8 cellular contexts compared by ENCODE assay signal in genomic region chr9:36728651-36729520, GRCh38.
DNase-seq lines count a peak whose midpoint lies in the region; ATAC-seq and TF ChIP-seq lines count a peak whose summit lies in the region.

No MANE protein-coding gene starts in this region.

- H3K4me3 ChIP-seq in AG09309 (ENCODE audit: control insufficient read depth, low read depth, low read length) (no peak overlapping the region), iPS DF 6.9 (ENCODE audit: low read length) (no peak overlapping the region)

- H3K36me3 ChIP-seq in iPS DF 6.9 (ENCODE audit: control insufficient read depth, insufficient read depth, low read length), result no peaks in the 10 kb centered on the region

- peak; percentile 79 for TF ChIP-seq CTCF in AG09309 (IDR thresholded peaks at IDR 0.05; ENCODE audit: control insufficient read depth, insufficient read depth, low read depth, low read length, missing control alignments)

- H3K4me1 ChIP-seq in iPS DF 6.9 (ENCODE audit: control insufficient read depth, insufficient read depth, low read length), result peaks cover 5% of the 10 kb centered on the region

- DNase-seq in AG09309 (ENCODE audit: low read depth) (peak; percentile 18), NAMALWA (ENCODE audit: low spot score) (peak; percentile 68), T-helper 1 cell (peak; percentile 22 to 58 (median 49)), anterior cingulate cortex (lab: John Stamatoyannopoulos, UW) (peak in 46 of 58 donors; percentile 1 to 77 (median 29)), iPS DF 6.9 (ENCODE audit: low read depth, low spot score) (peak; percentile 78)
- DNase-seq in stimulated activated CD4-positive, alpha-beta T cell treated with anti-CD3 and anti-CD28 coated beads, Interleukin-1b, Interleukin-23, amount 100 ng/mL, for 1 hour (ENCODE audit: low read depth in 2 of 2), result peak; percentile 16 to 48

- H3K27ac ChIP-seq in iPS DF 6.9 (ENCODE audit: low read length), result no peak overlapping the region

- WGBS in iPS DF 6.9 (ENCODE audit: insufficient coverage, insufficient read length), result no CpG with 5 or more reads among the region's 5 CpGs

- peak; percentile 60 for ATAC-seq in GM18907 (IDR thresholded peaks at IDR 0.05; ENCODE audit: unreplicated experiment)
- ATAC-seq in HG03135 (IDR thresholded peaks at IDR 0.05; ENCODE audit: unreplicated experiment), result no peak

- H3K27me3 ChIP-seq in iPS DF 6.9 (ENCODE audit: control insufficient read depth, insufficient read depth, low read length), result no peaks in the 10 kb centered on the region

- no peaks in the 10 kb centered on the region for H3K9me3 ChIP-seq in iPS DF 6.9 (ENCODE audit: control insufficient read depth, insufficient read depth, low read length)

Comparison
In these comparisons a context has a peak if more than half of its experiments do, and no peak if none do; other contexts are left out.
1. DNase-seq: peak in every context shown above with its lines; median percentile 78 in iPS DF 6.9; 68 in NAMALWA; 49 in T-helper 1 cell; 32 in stimulated activated CD4-positive, alpha-beta T cell treated with anti-CD3 and anti-CD28 coated beads, Interleukin-1b, Interleukin-23, amount 100 ng/mL, for 1 hour; 29 in anterior cingulate cortex; 18 in AG09309.